In genomic region chr11:36586543-36586942, GRCh38 we compare ENCODE assay signal across 21 cellular contexts. TPM values are rescaled to one million over a fixed set of nuclear protein-coding genes. Genes with fewer than 3 reads are reported as not detected.
DNase-seq lines count a peak whose midpoint lies in the region; ATAC-seq, FAIRE-seq and TF ChIP-seq lines count a peak whose summit lies in the region.
"Had no signal": no experiment of that assay in that cellular context is flagged by ENCODE, and none has a peak within 500 bp of the region (broad histone marks: within the 10 kb centered on the region; RNA-seq: fewer than 3 reads in every experiment).

No MANE protein-coding gene starts in this region.

- DNase-seq in Karpas-422 (peak; percentile 60), GM12878 (ENCODE audit: low read depth, low spot score) (no peak), G401 (ENCODE audit: low spot score) (no peak), amniotic stem cell (lab: John Stamatoyannopoulos, UW) (no peak), Peyer's patch (no peak)
- DNase-seq: activated CD4-positive, alpha-beta T cell treated with anti-CD3 and anti-CD28 coated beads for 1 hour; activated naive CD8-positive, alpha-beta T cell treated with anti-CD3 and anti-CD28 coated beads for 36 hours; activated T-cell treated with anti-CD3 and anti-CD28 coated beads for 4 hours; BE2C; central memory CD4-positive, alpha-beta T cell; DMS79 treated with DMSO at 0.1 percent for 48 hours; foreskin keratinocyte; NCI-H146; NCI-H446 treated with DMSO at 0.1 percent for 48 hours; nephron progenitor cell had no signal

- H3K27ac ChIP-seq in Karpas-422 (ENCODE audit: low read length): no peak overlapping the region
- H3K27ac ChIP-seq in GM12878 (ENCODE audit: control insufficient read depth, insufficient read depth): no peak overlapping the region
- H3K27ac ChIP-seq in Peyer's patch: no peak overlapping the region
- H3K27ac ChIP-seq: foreskin keratinocyte, suprapubic skin had no signal

- H2AFZ ChIP-seq in Karpas-422 (ENCODE audit: low read length) (no peak overlapping the region), GM12878 (ENCODE audit: control insufficient read depth, low read depth, low read length) (no peak overlapping the region)

- BruUV-seq in GM12878 (replicated peaks; lab: Mats Ljungman, UMichigan): no TSS peak

- H3K79me2 ChIP-seq in Karpas-422 (ENCODE audit: low read length) (no peaks in the 10 kb centered on the region), GM12878 (ENCODE audit: control insufficient read depth, insufficient read depth, low read length) (no peaks in the 10 kb centered on the region)

- H3K4me2 ChIP-seq in Karpas-422 (ENCODE audit: low read depth, low read length, poor library complexity, severe bottlenecking): no peak overlapping the region
- H3K4me2 ChIP-seq in GM12878 (ENCODE audit: control insufficient read depth, insufficient read depth): no peak overlapping the region

- no peak for TF ChIP-seq EP300 in GM12878 (IDR thresholded peaks at IDR 0.05; ENCODE audit: borderline replicate concordance in 1 of 2, control insufficient read depth in 1 of 2, low read depth in 2 of 2, low read length in 2 of 2)

- no peaks in the 10 kb centered on the region for H3K9me3 ChIP-seq in Karpas-422 (ENCODE audit: low read length)
- H3K9me3 ChIP-seq in GM12878 (replicated peaks; ENCODE audit: control insufficient read depth, insufficient read depth, low read length): no peaks in the 10 kb centered on the region; the same call in 2 of the 3 replicates
- H3K9me3 ChIP-seq in Peyer's patch: no peaks in the 10 kb centered on the region
- H3K9me3 ChIP-seq: BE2C, suprapubic skin had no signal

- CTCF ChIA-PET in GM12878 (lab: Yijun Ruan, JAX): interaction anchor here (0.7 kb wide), 1 partner anchor 85 kb away, joined by 3 read pairs; no protein-coding TSS in a partner anchor

- peak; percentile 71 for ATAC-seq in GM18867 (IDR thresholded peaks at IDR 0.05; ENCODE audit: unreplicated experiment)
- peak; percentile 46 for ATAC-seq in HG02642 (IDR thresholded peaks at IDR 0.05; ENCODE audit: poor library complexity, unreplicated experiment)
- ATAC-seq in GM12878: peak; percentile 63
- no peak for ATAC-seq in GM18861 (IDR thresholded peaks at IDR 0.05; ENCODE audit: unreplicated experiment)
- ATAC-seq: foreskin keratinocyte had no signal

- in situ Hi-C loops in GM12878 (cut with MboI): no loop called here
- in situ Hi-C loops in G401 (cut with HindIII; ENCODE audit: low sequenced_read_pairs): no loop called here

- TF ChIP-seq POLR2A in GM12878 (IDR thresholded peaks at IDR 0.05; ENCODE audit: low read depth, low read length) (no peak), Peyer's patch (IDR thresholded peaks at IDR 0.05) (no peak)

- SMC1A ChIA-PET in GM12878 (lab: Charles Lee; ENCODE audit: uncharacterized antibody, unreplicated experiment): no interaction called here

- H3K4me1 ChIP-seq in Karpas-422 (ENCODE audit: low read length) (no peaks in the 10 kb centered on the region), GM12878 (ENCODE audit: control insufficient read depth, insufficient read depth, low read length) (no peaks in the 10 kb centered on the region), Peyer's patch (no peaks in the 10 kb centered on the region)
- H3K4me1 ChIP-seq: BE2C, foreskin keratinocyte, suprapubic skin had no signal

- TF ChIP-seq CTCF in GM12878 (IDR thresholded peaks at IDR 0.05 in 2 of 3, conservative IDR thresholded peaks at IDR 0.05 in 1 of 3; ENCODE audit: control insufficient read depth in 2 of 3, extremely low read depth in 1 of 3, insufficient read depth in 1 of 3, low read depth in 3 of 3, low read length in 3 of 3): no peak
- TF ChIP-seq CTCF in Peyer's patch (IDR thresholded peaks at IDR 0.05): no peak

- H4K20me1 ChIP-seq in Karpas-422 (ENCODE audit: insufficient read depth, low read depth, low read length): no peaks in the 10 kb centered on the region
- no peaks in the 10 kb centered on the region for H4K20me1 ChIP-seq in GM12878 (ENCODE audit: control insufficient read depth, insufficient read depth)

- POLR2A ChIA-PET in GM12878 (lab: Charles Lee): no interaction called here

- H3K27me3 ChIP-seq in Karpas-422 (ENCODE audit: low read length): no peaks in the 10 kb centered on the region
- no peaks in the 10 kb centered on the region for H3K27me3 ChIP-seq in GM12878 (replicated peaks in 1 of 2; ENCODE audit: control insufficient read depth in 2 of 2, insufficient read depth in 2 of 2, low read length in 1 of 2)
- H3K27me3 ChIP-seq in Peyer's patch: peaks cover 0 to 4% of the 10 kb centered on the region in 2 donors
- H3K27me3 ChIP-seq: BE2C had no signal

- TF ChIP-seq RAD21 in GM12878 (IDR thresholded peaks at IDR 0.05; ENCODE audit: insufficient read depth, low read depth, low read length): no peak

- H3K36me3 ChIP-seq in Karpas-422 (ENCODE audit: insufficient read depth, low read length) (no peaks in the 10 kb centered on the region), GM12878 (ENCODE audit: control insufficient read depth in 2 of 2, insufficient read depth in 2 of 2, low read length in 1 of 2) (no peaks in the 10 kb centered on the region), Peyer's patch (no peaks in the 10 kb centered on the region)
- H3K36me3 ChIP-seq: BE2C, suprapubic skin had no signal

- RAD21 ChIA-PET in GM12878 (lab: Charles Lee; ENCODE audit: unreplicated experiment): no interaction called here

- no peak for FAIRE-seq in GM12878 (lab: Jason Lieb, UNC)

- intact Hi-C loops in GM12878 (cut with micrococcal nuclease; ENCODE audit: unreplicated experiment): no loop called here

- H3K4me3 ChIP-seq in Karpas-422 (ENCODE audit: low read length): no peak overlapping the region
- no peak overlapping the region for H3K4me3 ChIP-seq in GM12878
- no peak overlapping the region for H3K4me3 ChIP-seq in Peyer's patch
- H3K4me3 ChIP-seq: suprapubic skin had no signal

- no peaks in the 10 kb centered on the region for H3K9me2 ChIP-seq in Karpas-422 (replicated peaks; ENCODE audit: insufficient read depth, low read length)

- H3K9ac ChIP-seq in Karpas-422 (ENCODE audit: low read length) (no peak overlapping the region), GM12878 (ENCODE audit: control insufficient read depth, insufficient read depth, low read length) (no peak overlapping the region)

RNA-seq across cellular contexts. Expression of gene IFTAP, which starts 7.8 kb away (rescaled TPM):
- not detected in 2 replicates for total RNA-seq in Karpas-422 (2014; rRNA removed; shearing (Covaris generic); ENCODE audit: low replicate concordance)
- total RNA-seq in GM12878 (2013; cell fraction: nucleolus; rRNA removed): not detected in 2 replicates
- total RNA-seq in GM12878 (2014; rRNA removed) (0.60 TPM in 1 of 2 replicates, not detected in the other), GM12878 (2014; rRNA removed; fragmentation: Illumina TruSeq; extraction: Trizol) (0.36 and 0.46 TPM in 2 replicates), GM12878 (2021) (0.77 TPM in 1 of 2 replicates, not detected in the other), Peyer's patch (10 to 100 TPM in 2 of 4 donors, 1 to 10 TPM in 2; 1.5 to 14.9 (median 8.6) TPM)
- polyA plus RNA-seq in GM12878 (2011; ENCODE audit: low read depth): 4.5 TPM
- polyA plus RNA-seq in GM12878 (2011; rRNA removed) (1.0 and 2.5 TPM in 2 replicates), GM12878 (2014; fragmentation: Illumina TruSeq; extraction: Trizol) (0.43 and 0.48 TPM in 2 replicates), GM12878 (2014; fragmentation: Nextera tagmentation; extraction: Ambion mirVana) (under 1 TPM; 0.32 to 0.64 TPM), GM12878 (2014; rRNA removed) (0.60 TPM in 1 of 2 replicates, not detected in the other), GM12878 (2016; fragmentation: Nextera tagmentation; extraction: Ambion mirVana) (under 1 TPM; 0.63 to 0.80 TPM)
- 0.64 and 0.76 TPM in 2 replicates for polyA plus RNA-seq in GM12878 (2011; cell fraction: cytosol; rRNA removed)
- 0.41 and 0.43 TPM in 2 replicates for polyA plus RNA-seq in GM12878 (2011; cell fraction: nucleus; rRNA removed)
- 3.8 and 4.6 TPM in 2 replicates for polyA plus RNA-seq in GM12878 (2012)
- polyA minus RNA-seq in GM12878 (2011; rRNA and poly(A)+ RNA removed): 0.62 TPM in 1 of 2 replicates, not detected in the other
- not detected in 2 replicates for polyA minus RNA-seq in GM12878 (2011; cell fraction: cytosol; rRNA and poly(A)+ RNA removed)
- polyA minus RNA-seq in GM12878 (2011; cell fraction: nucleus; rRNA and poly(A)+ RNA removed): not detected in 2 replicates
- 47.4 and 58.5 TPM in 2 replicates for total RNA-seq in G401 (2014; rRNA removed; shearing (Covaris generic))

RNA-seq across cellular contexts. Expression of gene RAG2, which starts 11.5 kb away (rescaled TPM):
- total RNA-seq in Karpas-422 (2014; rRNA removed; shearing (Covaris generic); ENCODE audit: low replicate concordance): not detected in 2 replicates
- total RNA-seq in GM12878 (2013; cell fraction: nucleolus; rRNA removed): not detected in 2 replicates
- not detected in 2 replicates for total RNA-seq in GM12878 (2014; rRNA removed)
- total RNA-seq in GM12878 (2014; rRNA removed; fragmentation: Illumina TruSeq; extraction: Trizol): not detected in 2 replicates
- total RNA-seq in GM12878 (2021): not detected in 2 replicates
- not detected for polyA plus RNA-seq in GM12878 (2011; ENCODE audit: low read depth)
- not detected in 2 replicates for polyA plus RNA-seq in GM12878 (2011; rRNA removed)
- not detected in 2 replicates for polyA plus RNA-seq in GM12878 (2011; cell fraction: cytosol; rRNA removed)
- polyA plus RNA-seq in GM12878 (2011; cell fraction: nucleus; rRNA removed): not detected in 2 replicates
- polyA plus RNA-seq in GM12878 (2012): not detected in 2 replicates
- polyA plus RNA-seq in GM12878 (2014; fragmentation: Illumina TruSeq; extraction: Trizol): not detected in 2 replicates
- polyA plus RNA-seq in GM12878 (2014; fragmentation: Nextera tagmentation; extraction: Ambion mirVana): not detected
- polyA plus RNA-seq in GM12878 (2014; rRNA removed): not detected in 2 replicates
- polyA plus RNA-seq in GM12878 (2016; fragmentation: Nextera tagmentation; extraction: Ambion mirVana): not detected
- not detected in 2 replicates for polyA minus RNA-seq in GM12878 (2011; rRNA and poly(A)+ RNA removed)
- polyA minus RNA-seq in GM12878 (2011; cell fraction: cytosol; rRNA and poly(A)+ RNA removed): not detected in 2 replicates
- polyA minus RNA-seq in GM12878 (2011; cell fraction: nucleus; rRNA and poly(A)+ RNA removed): not detected in 2 replicates
- not detected in 2 replicates for total RNA-seq in G401 (2014; rRNA removed; shearing (Covaris generic))
- total RNA-seq in Peyer's patch: not detected
- total RNA-seq: activated naive CD8-positive, alpha-beta T cell treated with anti-CD3 and anti-CD28 coated beads for 36 hours; foreskin keratinocyte; lung microvascular endothelial cell; renal cortical epithelial cell; suprapubic skin had no signal
- polyA plus RNA-seq: foreskin keratinocyte had no signal

RNA-seq across cellular contexts. Expression of gene RAG1, which starts 18.7 kb away (rescaled TPM):
- 0.34 and 0.72 TPM in 2 replicates for total RNA-seq in Karpas-422 (2014; rRNA removed; shearing (Covaris generic); ENCODE audit: low replicate concordance)
- total RNA-seq in GM12878 (2013; cell fraction: nucleolus; rRNA removed): 0.06 and 0.07 TPM in 2 replicates
- total RNA-seq in GM12878 (2014; rRNA removed): 0.11 TPM in 1 of 2 replicates, not detected in the other
- total RNA-seq in GM12878 (2014; rRNA removed; fragmentation: Illumina TruSeq; extraction: Trizol): 0.04 TPM in 1 of 2 replicates, not detected in the other
- 0.05 TPM in 1 of 2 replicates, not detected in the other for total RNA-seq in GM12878 (2021)
- 0.05 TPM for polyA plus RNA-seq in GM12878 (2011; ENCODE audit: low read depth)
- polyA plus RNA-seq in GM12878 (2011; rRNA removed): 0.03 and 0.08 TPM in 2 replicates
- polyA plus RNA-seq in GM12878 (2011; cell fraction: cytosol; rRNA removed): under 0.01 TPM in 1 of 2 replicates, not detected in the other
- 0.03 and 0.18 TPM in 2 replicates for polyA plus RNA-seq in GM12878 (2011; cell fraction: nucleus; rRNA removed)
- 0.03 and 0.18 TPM in 2 replicates for polyA plus RNA-seq in GM12878 (2012)
- 0.03 TPM in 1 of 2 replicates, not detected in the other for polyA plus RNA-seq in GM12878 (2014; fragmentation: Illumina TruSeq; extraction: Trizol)
- not detected for polyA plus RNA-seq in GM12878 (2014; fragmentation: Nextera tagmentation; extraction: Ambion mirVana)
- polyA plus RNA-seq in GM12878 (2014; rRNA removed): 0.01 TPM in 2 replicates
- under 1 TPM in 1 of 2 experiments, not detected in 1; 0.44 TPM for polyA plus RNA-seq in GM12878 (2016; fragmentation: Nextera tagmentation; extraction: Ambion mirVana)
- polyA minus RNA-seq in GM12878 (2011; rRNA and poly(A)+ RNA removed): not detected in 2 replicates
- not detected in 2 replicates for polyA minus RNA-seq in GM12878 (2011; cell fraction: cytosol; rRNA and poly(A)+ RNA removed)
- polyA minus RNA-seq in GM12878 (2011; cell fraction: nucleus; rRNA and poly(A)+ RNA removed): not detected in 2 replicates
- 0.25 TPM in 1 of 2 replicates, not detected in the other for total RNA-seq in G401 (2014; rRNA removed; shearing (Covaris generic))
- 1 to 10 TPM; 1.9 to 5.0 (median 3.1) TPM for total RNA-seq in Peyer's patch
